Comparison of ENCODE assay signal across 11 cellular contexts in genomic region chr16:80971814-80972213, GRCh38. TPM values are rescaled to one million over a fixed set of nuclear protein-coding genes. Genes with fewer than 3 reads are reported as not detected.
A peak's percentile ranks its signal among the peaks of the same experiment; 100 is the strongest.
DNase-seq lines count a peak whose midpoint lies in the region; ATAC-seq and TF ChIP-seq lines count a peak whose summit lies in the region.
"Had no signal": no experiment of that assay in that cellular context is flagged by ENCODE, and none has a peak within 500 bp of the region (broad histone marks: within the 10 kb centered on the region; RNA-seq: fewer than 3 reads in every experiment).

No MANE protein-coding gene starts in this region.

- H2AFZ ChIP-seq in osteoblast (ENCODE audit: low read length): no peak overlapping the region

- no peaks in the 10 kb centered on the region for H4K20me1 ChIP-seq in osteoblast (ENCODE audit: insufficient read depth, low read length)

- no peaks in the 10 kb centered on the region for H3K27me3 ChIP-seq in osteoblast (ENCODE audit: insufficient read depth, low read length)

- DNase-seq in activated naive CD4-positive, alpha-beta T cell treated with anti-CD3 and anti-CD28 coated beads for 36 hours: peak; percentile 23
- DNase-seq in activated naive CD4-positive, alpha-beta T cell treated with anti-CD3 and anti-CD28 coated beads, Interleukin-2, amount 10 ng/mL, durations not matched to agents 7 days and 5 days: no peak
- DNase-seq in LHCN-M2 (ENCODE audit: low read depth) (peak; percentile 34), retina (peak; percentile 23), NCI-H128 (lab: John Stamatoyannopoulos, UW; ENCODE audit: unreplicated experiment) (no peak), globus pallidus (ENCODE audit: low spot score) (no peak), osteoblast (ENCODE audit: insufficient read length, low spot score, missing footprints) (no peak)
- DNase-seq: H7 had no signal

- intact Hi-C loops in activated naive CD4-positive, alpha-beta T cell treated with anti-CD3 and anti-CD28 coated beads for 36 hours (cut with micrococcal nuclease): no loop called here

- no peak overlapping the region for H3K27ac ChIP-seq in osteoblast (ENCODE audit: low read depth, low read length)

- H3K4me2 ChIP-seq in osteoblast (ENCODE audit: insufficient read depth, low read length): no peak overlapping the region

- H3K79me2 ChIP-seq in osteoblast (ENCODE audit: insufficient read depth, low read length): no peaks in the 10 kb centered on the region

- H3K36me3 ChIP-seq in osteoblast (ENCODE audit: insufficient read depth, low read length): peaks cover 6% of the 10 kb centered on the region

- peaks cover 14% of the 10 kb centered on the region for H3K4me1 ChIP-seq in osteoblast (ENCODE audit: insufficient read depth, low read length)

- no peaks in the 10 kb centered on the region for H3K27me3 Mint-ChIP-seq in activated naive CD4-positive, alpha-beta T cell treated with anti-CD3 and anti-CD28 coated beads for 36 hours (ENCODE audit: low read depth)
- H3K27me3 Mint-ChIP-seq in activated naive CD4-positive, alpha-beta T cell treated with anti-CD3 and anti-CD28 coated beads, Interleukin-2, amount 10 ng/mL, durations not matched to agents 7 days and 5 days: no peaks in the 10 kb centered on the region
- H3K27me3 Mint-ChIP-seq: central memory CD8-positive, alpha-beta T cell; IgD-negative memory B cell had no signal

- peak; percentile 81 for ATAC-seq in HG02610 (IDR thresholded peaks at IDR 0.05; ENCODE audit: unreplicated experiment)

- peaks cover 16% of the 10 kb centered on the region for H3K36me3 Mint-ChIP-seq in activated naive CD4-positive, alpha-beta T cell treated with anti-CD3 and anti-CD28 coated beads for 36 hours (ENCODE audit: low read depth)
- H3K36me3 Mint-ChIP-seq in activated naive CD4-positive, alpha-beta T cell treated with anti-CD3 and anti-CD28 coated beads, Interleukin-2, amount 10 ng/mL, durations not matched to agents 7 days and 5 days: peaks cover 33% of the 10 kb centered on the region

- peaks cover 10% of the 10 kb centered on the region for H3K4me1 Mint-ChIP-seq in activated naive CD4-positive, alpha-beta T cell treated with anti-CD3 and anti-CD28 coated beads for 36 hours (ENCODE audit: low read depth)
- no peaks in the 10 kb centered on the region for H3K4me1 Mint-ChIP-seq in activated naive CD4-positive, alpha-beta T cell treated with anti-CD3 and anti-CD28 coated beads, Interleukin-2, amount 10 ng/mL, durations not matched to agents 7 days and 5 days
- H3K4me1 Mint-ChIP-seq: IgD-negative memory B cell had no signal

- H3K4me3 Mint-ChIP-seq in activated naive CD4-positive, alpha-beta T cell treated with anti-CD3 and anti-CD28 coated beads for 36 hours: no peak overlapping the region
- H3K4me3 Mint-ChIP-seq in activated naive CD4-positive, alpha-beta T cell treated with anti-CD3 and anti-CD28 coated beads, Interleukin-2, amount 10 ng/mL, durations not matched to agents 7 days and 5 days: no peak overlapping the region
- H3K4me3 Mint-ChIP-seq: central memory CD8-positive, alpha-beta T cell; IgD-negative memory B cell had no signal

- H3K9me3 ChIP-seq in osteoblast (ENCODE audit: low read depth, low read length): no peaks in the 10 kb centered on the region

- H3K27ac Mint-ChIP-seq in activated naive CD4-positive, alpha-beta T cell treated with anti-CD3 and anti-CD28 coated beads for 36 hours: no peak overlapping the region
- no peak overlapping the region for H3K27ac Mint-ChIP-seq in activated naive CD4-positive, alpha-beta T cell treated with anti-CD3 and anti-CD28 coated beads, Interleukin-2, amount 10 ng/mL, durations not matched to agents 7 days and 5 days

- no peak for TF ChIP-seq CTCF in osteoblast (IDR thresholded peaks at IDR 0.05; ENCODE audit: extremely low read depth, low read depth, low read length)

- H3K9me3 Mint-ChIP-seq in activated naive CD4-positive, alpha-beta T cell treated with anti-CD3 and anti-CD28 coated beads for 36 hours: no peaks in the 10 kb centered on the region
- H3K9me3 Mint-ChIP-seq in activated naive CD4-positive, alpha-beta T cell treated with anti-CD3 and anti-CD28 coated beads, Interleukin-2, amount 10 ng/mL, durations not matched to agents 7 days and 5 days: no peaks in the 10 kb centered on the region
- H3K9me3 Mint-ChIP-seq: central memory CD8-positive, alpha-beta T cell; IgD-negative memory B cell had no signal

- no peak overlapping the region for H3K4me3 ChIP-seq in osteoblast (ENCODE audit: insufficient read depth, low read length)

- CTCF ChIA-PET in activated naive CD4-positive, alpha-beta T cell treated with anti-CD3 and anti-CD28 coated beads for 36 hours (lab: Charles Lee): no interaction called here
- CTCF ChIA-PET in activated naive CD4-positive, alpha-beta T cell treated with anti-CD3 and anti-CD28 coated beads, Interleukin-2, amount 10 ng/mL, durations not matched to agents 7 days and 5 days (lab: Charles Lee): interaction anchor here (1.1 kb wide), 1 partner anchor 13 kb away, joined by 3 read pairs; no protein-coding TSS in a partner anchor

RNA-seq across cellular contexts. Expression of gene CMC2, which starts 34.9 kb away (rescaled TPM):
- total RNA-seq in activated naive CD4-positive, alpha-beta T cell treated with anti-CD3 and anti-CD28 coated beads for 36 hours: 100 to 1,000 TPM; 112 to 122 TPM
- total RNA-seq in LHCN-M2 (2014; rRNA removed) (73.2 and 80.8 TPM in 2 replicates), osteoblast (13.6 and 18.5 TPM in 2 replicates)
- 138 TPM for polyA plus RNA-seq in LHCN-M2 (2012)

RNA-seq across cellular contexts. Expression of gene CENPN, which starts 35.2 kb away (rescaled TPM):
- 10 to 100 TPM; 65.1 to 75.0 TPM for total RNA-seq in activated naive CD4-positive, alpha-beta T cell treated with anti-CD3 and anti-CD28 coated beads for 36 hours
- total RNA-seq in LHCN-M2 (2014; rRNA removed) (64.8 and 73.5 TPM in 2 replicates), osteoblast (19.9 and 20.6 TPM in 2 replicates)
- 51.0 TPM for polyA plus RNA-seq in LHCN-M2 (2012)

Comparison
In these comparisons a context has a peak if more than half of its experiments do, and no peak if none do; other contexts are left out.
1. DNase-seq: peak in activated naive CD4-positive, alpha-beta T cell treated with anti-CD3 and anti-CD28 coated beads for 36 hours (single experiment), LHCN-M2 (single experiment) and retina (single experiment); none in activated naive CD4-positive, alpha-beta T cell treated with anti-CD3 and anti-CD28 coated beads, Interleukin-2, amount 10 ng/mL, durations not matched to agents 7 days and 5 days (single experiment), NCI-H128 (single experiment), globus pallidus (single experiment) and osteoblast (single experiment).